Comparison of ENCODE assay signal across 6 cellular contexts in the genomic region with DNA sequence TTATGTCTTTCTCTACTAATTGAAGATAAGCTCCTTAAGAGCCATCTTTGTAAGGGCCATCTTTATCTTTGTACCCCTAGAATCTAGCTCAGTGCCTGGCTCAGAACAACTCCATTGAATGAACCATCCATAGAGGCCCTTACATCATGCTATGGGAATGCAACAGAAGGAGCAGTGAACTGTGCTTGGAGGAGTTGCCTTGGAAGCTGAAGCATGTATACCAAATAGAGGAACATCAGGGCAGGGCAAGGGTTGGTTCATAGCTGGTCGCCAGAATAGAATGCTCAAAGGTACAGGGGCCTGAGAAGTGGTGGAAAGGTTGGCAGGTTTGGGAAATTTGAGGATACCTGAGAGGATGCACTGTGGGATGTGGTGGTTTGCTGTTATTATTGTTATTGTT.
A peak's percentile ranks its signal among the peaks of the same experiment; 100 is the strongest.
DNase-seq lines count a peak whose midpoint lies in the region; ATAC-seq and TF ChIP-seq lines count a peak whose summit lies in the region.
"Not testable (repeated sequence)": the region's sequence is repeated elsewhere in the genome, so short reads cannot be mapped to it uniquely, and the experiment has no call there.

No MANE protein-coding gene starts in this region.

- DNase-seq in GM23338 (ENCODE audit: low spot score); RWPE2 (ENCODE audit: low spot score); WTC11 (ENCODE audit: low spot score); right lobe of liver; upper lobe of right lung: not testable (repeated sequence)

- not testable (repeated sequence) for H3K4me1 ChIP-seq in GM23338 (ENCODE audit: insufficient read depth); RWPE2 (ENCODE audit: insufficient read depth, poor library complexity, severe bottlenecking); right lobe of liver; upper lobe of right lung

- not testable (repeated sequence) for TF ChIP-seq POLR2A in right lobe of liver (IDR thresholded peaks at IDR 0.05)

- not testable (repeated sequence) for H3K4me1 Mint-ChIP-seq in GM23338, WTC11

- not testable (repeated sequence) for TF ChIP-seq CTCF in GM23338 (conservative IDR thresholded peaks at IDR 0.05; ENCODE audit: low read depth in 2 of 2); RWPE2 (IDR thresholded peaks at IDR 0.05; ENCODE audit: poor library complexity, severe bottlenecking); WTC11 (IDR thresholded peaks at IDR 0.05); right lobe of liver (IDR thresholded peaks at IDR 0.05); upper lobe of right lung (IDR thresholded peaks at IDR 0.05)

- not testable (repeated sequence) for H3K9me3 ChIP-seq in RWPE2 (ENCODE audit: severe bottlenecking); right lobe of liver; upper lobe of right lung

- peak; percentile 47; the same call in 2 of the 3 replicates for ATAC-seq in GM23338
- peak; percentile 87 for ATAC-seq in RWPE2 (ENCODE audit: low read depth)
- peak; percentile 41 for ATAC-seq in WTC11
- peak; percentile 68 for ATAC-seq in esophagus mucosa
- peak in 3 of 4 donors; percentile 20 to 46 (median 21) for ATAC-seq in right lobe of liver
- ATAC-seq in upper lobe of right lung, result peak; percentile 78

- not testable (repeated sequence) for H3K9me2 ChIP-seq in GM23338 (ENCODE audit: insufficient read depth)

- H3K36me3 ChIP-seq in GM23338 (ENCODE audit: insufficient read depth); RWPE2 (ENCODE audit: low read depth); right lobe of liver; upper lobe of right lung: not testable (repeated sequence)

- H3K9me3 Mint-ChIP-seq in GM23338, WTC11: not testable (repeated sequence)

- H3K4me2 ChIP-seq in GM23338, result not testable (repeated sequence)

- H3K27me3 ChIP-seq in GM23338 (ENCODE audit: insufficient read depth); RWPE2 (ENCODE audit: insufficient read depth, poor library complexity, severe bottlenecking); right lobe of liver; upper lobe of right lung: not testable (repeated sequence)

- H3K4me3 ChIP-seq in GM23338; RWPE2 (ENCODE audit: severe bottlenecking); right lobe of liver; upper lobe of right lung: not testable (repeated sequence)

- H3K27me3 Mint-ChIP-seq in GM23338 (ENCODE audit: insufficient read depth, low read depth, poor library complexity); WTC11 (ENCODE audit: low read depth): not testable (repeated sequence)

- CTCF ChIA-PET in WTC11 (lab: Charles Lee), result not testable (repeated sequence)

- H3K27ac Mint-ChIP-seq in GM23338, WTC11: not testable (repeated sequence)

- not testable (repeated sequence) for H3F3A ChIP-seq in GM23338 (replicated peaks; ENCODE audit: low read depth)

- H3K36me3 Mint-ChIP-seq in GM23338 (ENCODE audit: low read depth); WTC11: not testable (repeated sequence)

- H3K79me2 ChIP-seq in GM23338 (replicated peaks; ENCODE audit: insufficient read depth), result not testable (repeated sequence)

- H4K20me1 ChIP-seq in GM23338 (replicated peaks; ENCODE audit: insufficient read depth), result not testable (repeated sequence)

- H3K27ac ChIP-seq in GM23338 (ENCODE audit: low read depth); RWPE2 (ENCODE audit: poor library complexity, severe bottlenecking); right lobe of liver; upper lobe of right lung: not testable (repeated sequence)

- POLR2A ChIA-PET in WTC11 (lab: Charles Lee), result not testable (repeated sequence)

- intact Hi-C loops in right lobe of liver (cut with DNase I); upper lobe of right lung (cut with DNase I): not testable (repeated sequence)

- H3K4me3 Mint-ChIP-seq in GM23338, WTC11: not testable (repeated sequence)

- no CpG with 5 or more reads among the region's 1 CpG for WGBS in right lobe of liver (ENCODE audit: insufficient coverage, low coverage, low lambda C conversion rate, missing lambda C conversion rate)

- H2AFZ ChIP-seq in GM23338, result not testable (repeated sequence)

Comparison
In these comparisons a context has a peak if more than half of its experiments do, and no peak if none do; other contexts are left out.
1. ATAC-seq: peak in every context shown above with its lines; median percentile 87 in RWPE2; 78 in upper lobe of right lung; 68 in esophagus mucosa; 47 in GM23338; 41 in WTC11; 21 in right lobe of liver.